In the genomic region with DNA sequence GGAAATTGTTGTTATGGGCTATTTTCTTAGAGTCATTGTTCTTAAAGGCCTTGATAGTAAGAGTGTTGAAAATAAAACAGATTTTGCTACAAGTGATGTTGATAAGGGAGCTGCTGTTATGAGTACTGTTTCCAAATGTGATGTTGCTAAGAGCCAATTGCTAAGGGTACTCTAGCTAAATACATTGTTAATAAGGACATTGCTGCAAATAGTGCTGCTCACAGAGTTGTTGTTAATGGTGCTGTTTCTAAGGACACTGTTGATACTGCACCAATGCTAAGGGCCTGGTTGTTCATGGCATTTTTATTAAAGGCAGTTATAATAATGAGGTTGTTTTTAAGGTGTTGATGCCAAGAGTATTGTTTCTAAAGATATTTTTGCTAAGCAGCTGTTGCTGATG, we compare ENCODE assay signal across 6 cellular contexts. TPM values are rescaled to one million over a fixed set of nuclear protein-coding genes. Genes with fewer than 3 reads are reported as not detected.
"Had no signal": no experiment of that assay in that cellular context is flagged by ENCODE, and none has a peak within 500 bp of the region (broad histone marks: within the 10 kb centered on the region; RNA-seq: fewer than 3 reads in every experiment).

No MANE protein-coding gene starts in this region.

RNA-seq across cellular contexts. Expression of gene SPATA31A5, which starts 52.2 kb away (rescaled TPM):
- total RNA-seq: HepG2, HT-29, HT1080, IMR-90, K562 had no signal
- polyA plus RNA-seq: HepG2, IgD-negative memory B cell, IMR-90 had no signal
